In genomic region chr14:58331111-58331510, GRCh38 we compare ENCODE assay signal across 8 cellular contexts. TPM values are rescaled to one million over a fixed set of nuclear protein-coding genes. Genes with fewer than 3 reads are reported as not detected.
DNase-seq lines count a peak whose midpoint lies in the region; ATAC-seq, FAIRE-seq and TF ChIP-seq lines count a peak whose summit lies in the region.

No MANE protein-coding gene starts in this region.

- DNase-seq in GM10248 (ENCODE audit: extremely low spot score) = peak; percentile 65
- peak; percentile 100 for DNase-seq in NCI-H1105 treated with DMSO at 0.1 percent for 48 hours (lab: John Stamatoyannopoulos, UW)
- DNase-seq in T-cell = peak; percentile 69 to 97 (median 90)
- DNase-seq in amygdala (lab: John Stamatoyannopoulos, UW) = peak in 54 of 56 donors; percentile 5 to 90 (median 60)
- peak; percentile 79 for DNase-seq in left ventricle myocardium inferior
- peak; percentile 75 to 78 for DNase-seq in psoas muscle
- DNase-seq in urothelium cell line (ENCODE audit: low spot score) = peak; percentile 82

- peaks cover 11 to 35% (median 27%) of the 10 kb centered on the region in 3 donors for H3K4me1 Mint-ChIP-seq in T-cell

- H3K4me1 ChIP-seq in left ventricle myocardium inferior = peaks cover 15% of the 10 kb centered on the region
- H3K4me1 ChIP-seq in psoas muscle = no peaks in the 10 kb centered on the region

- H3K27ac Mint-ChIP-seq in T-cell = peak overlapping the region; percentile 89 to 93

- H3K9me3 Mint-ChIP-seq in T-cell = no peaks in the 10 kb centered on the region

- ATAC-seq in HG02759 (IDR thresholded peaks at IDR 0.05; ENCODE audit: unreplicated experiment) (peak; percentile 92), T-cell (replicated peaks in 1 of 4) (peak; percentile 95 to 97 (median 96)), psoas muscle (peak in 2 of 4 donors; percentile 24 to 56)

- no peak for TF ChIP-seq CTCF in GM10248 (IDR thresholded peaks at IDR 0.05; ENCODE audit: control extremely low read depth, extremely low read depth, low read depth, missing control alignments)
- no peak for TF ChIP-seq CTCF in left ventricle myocardium inferior (IDR thresholded peaks at IDR 0.05; ENCODE audit: borderline replicate concordance)
- TF ChIP-seq CTCF in psoas muscle (IDR thresholded peaks at IDR 0.05) = no peak

- no peaks in the 10 kb centered on the region for H3K27me3 Mint-ChIP-seq in T-cell

- peak overlapping the region; percentile 32 for H3K4me3 ChIP-seq in left ventricle myocardium inferior
- no peak overlapping the region for H3K4me3 ChIP-seq in psoas muscle

- intact Hi-C loops in left ventricle myocardium inferior (cut with micrococcal nuclease) (no loop called here), psoas muscle (cut with DNase I) (no loop called here)

- H3K27me3 ChIP-seq in left ventricle myocardium inferior (ENCODE audit: low read depth) (no peaks in the 10 kb centered on the region), psoas muscle (ENCODE audit: insufficient read depth in 3 of 3, low read length in 2 of 3) (no peaks in the 10 kb centered on the region)

- no peaks in the 10 kb centered on the region for H3K9me3 ChIP-seq in left ventricle myocardium inferior (replicated peaks)
- H3K9me3 ChIP-seq in psoas muscle = no peaks in the 10 kb centered on the region

- FAIRE-seq in urothelium cell line (lab: Jason Lieb, UNC) = peak; percentile 98

- POLR2A ChIA-PET in GM10248 (lab: Yijun Ruan, JAX) = no interaction called here
- POLR2A ChIA-PET in T-cell (lab: Charles Lee) = no interaction called here

- peak overlapping the region; percentile 41 to 69 (median 52) for H3K4me3 Mint-ChIP-seq in T-cell

- H3K36me3 ChIP-seq in left ventricle myocardium inferior (peaks cover 60% of the 10 kb centered on the region), psoas muscle (ENCODE audit: insufficient read depth in 1 of 2, low read depth in 1 of 2) (peaks cover 0 to 58% of the 10 kb centered on the region in 2 donors)

- peak overlapping the region; percentile 42 for H3K27ac ChIP-seq in left ventricle myocardium inferior (replicated peaks)
- H3K27ac ChIP-seq in psoas muscle = no peak overlapping the region

- WGBS in psoas muscle, 3 donors = 19 to 31% (median 19%) methylated on average over 5 of the region's 5 CpGs

- H3K36me3 Mint-ChIP-seq in T-cell = peaks cover 31% of the 10 kb centered on the region

- CTCF ChIA-PET in GM10248 (lab: Yijun Ruan, JAX) (no interaction called here), T-cell (lab: Charles Lee) (interaction anchor here in 1 of 2 donors (0.7 to 1.6 kb wide), 3 partner anchors 17 to 222 kb away, joined by 3 to 5 read pairs (median 4); partner anchors contain the start of gene ARID4A)

RNA-seq across cellular contexts. Expression of gene ARID4A, which starts 32.8 kb away (rescaled TPM):
- 10 to 100 TPM; 51.2 to 70.1 (median 57.6) TPM for total RNA-seq in T-cell
- total RNA-seq in left ventricle myocardium inferior = 14.2 TPM
- 10 to 100 TPM in 1 of 4 donors, 1 to 10 TPM in 3; 7.1 to 11.0 (median 8.3) TPM for total RNA-seq in psoas muscle
- polyA plus RNA-seq in psoas muscle = 1 to 10 TPM; 1.7 to 8.1 (median 3.0) TPM
